ENCODE assay signal across 9 cellular contexts in the genomic region with DNA sequence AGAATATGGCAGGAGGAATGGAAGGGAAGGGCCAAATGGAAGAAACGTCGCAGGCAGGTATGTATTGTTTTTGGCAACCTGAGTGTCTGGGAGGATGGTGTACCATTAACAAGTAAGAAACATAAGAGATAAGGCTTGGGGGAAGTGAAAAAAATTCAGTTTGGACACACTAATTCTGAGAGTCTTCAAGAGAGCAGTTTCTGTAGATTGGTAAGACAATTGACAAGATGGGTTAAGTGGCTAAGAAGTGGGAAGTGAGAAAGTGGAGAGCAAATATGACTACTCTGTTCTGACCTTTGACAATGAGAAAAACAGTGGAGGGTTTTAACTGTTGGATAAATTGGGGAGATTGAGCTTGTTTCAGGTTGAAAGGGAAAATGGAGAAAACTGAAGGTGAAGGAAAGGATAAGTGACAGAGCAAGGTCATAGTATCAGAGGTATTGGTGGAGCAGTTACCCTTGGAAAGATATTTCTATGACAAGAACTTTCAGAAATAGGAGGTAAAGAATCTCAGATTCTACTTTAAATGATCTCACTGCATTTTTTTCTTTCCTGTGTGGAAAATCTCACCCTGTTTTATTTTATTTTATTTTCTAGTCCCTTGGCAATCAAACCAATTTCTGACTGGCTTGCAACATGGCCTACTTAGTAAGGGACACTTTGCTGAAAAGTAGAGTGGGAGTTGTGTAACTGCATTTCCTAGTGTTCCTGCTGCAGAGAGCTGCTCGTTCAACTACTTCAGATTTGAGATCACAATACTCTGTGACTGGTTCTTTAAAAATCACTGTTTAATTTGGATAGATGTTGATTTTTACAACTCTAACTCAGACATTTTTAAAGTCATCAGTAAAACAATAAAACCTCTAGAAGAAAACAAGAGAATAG. TPM values are rescaled to one million over a fixed set of nuclear protein-coding genes. Genes with fewer than 3 reads are reported as not detected.
DNase-seq lines count a peak whose midpoint lies in the region; ATAC-seq and TF ChIP-seq lines count a peak whose summit lies in the region.
"Had no signal": no experiment of that assay in that cellular context is flagged by ENCODE, and none has a peak within 500 bp of the region (broad histone marks: within the 10 kb centered on the region; RNA-seq: fewer than 3 reads in every experiment).

No MANE protein-coding gene starts in this region.

- ATAC-seq in GM18519 (IDR thresholded peaks at IDR 0.05; ENCODE audit: low FRiP score, unreplicated experiment) (peak; percentile 99), GM21528 (IDR thresholded peaks at IDR 0.05; ENCODE audit: low FRiP score, unreplicated experiment) (peak; percentile 93), HG03469 (IDR thresholded peaks at IDR 0.05; ENCODE audit: unreplicated experiment) (peak; percentile 100)

- H3K27ac ChIP-seq in endodermal cell (ENCODE audit: low read depth, low read length) = no peak overlapping the region

- peaks cover 9% of the 10 kb centered on the region for H3K4me1 Mint-ChIP-seq in endodermal cell

- H3K4me1 ChIP-seq in endodermal cell (ENCODE audit: control insufficient read depth, insufficient read depth, low read length) = no peaks in the 10 kb centered on the region

- no peak for TF ChIP-seq CTCF in fibroblast of pulmonary artery (IDR thresholded peaks at IDR 0.05; ENCODE audit: low read length, missing control alignments)
- TF ChIP-seq CTCF in endodermal cell (conservative IDR thresholded peaks at IDR 0.05) = no peak

- no peak overlapping the region for H3K4me3 Mint-ChIP-seq in endodermal cell

- no peaks in the 10 kb centered on the region for H3K36me3 Mint-ChIP-seq in endodermal cell (ENCODE audit: low read depth)

- peak; percentile 47 for DNase-seq in fibroblast of pulmonary artery (ENCODE audit: low read depth)
- DNase-seq in NCI-H510A (lab: John Stamatoyannopoulos, UW) = no peak
- DNase-seq in epidermal melanocyte (ENCODE audit: insufficient read length, low spot score) = no peak
- no peak for DNase-seq in NCI-H82 (lab: John Stamatoyannopoulos, UW)
- DNase-seq in endodermal cell = no peak
- DNase-seq: NCI-H226 had no signal

- H3K9me3 ChIP-seq in endodermal cell (ENCODE audit: control insufficient read depth, low read length) = no peaks in the 10 kb centered on the region

- 86 to 100% methylated on average over 2 to 3 of the region's 3 CpGs for WGBS in endodermal cell (ENCODE audit: insufficient coverage in 1 of 2, insufficient read length in 1 of 2), 2 experiments

- no peak overlapping the region for H3K27ac Mint-ChIP-seq in endodermal cell

- H3K36me3 ChIP-seq in endodermal cell (ENCODE audit: control insufficient read depth, insufficient read depth, low read length) = no peaks in the 10 kb centered on the region

- no peaks in the 10 kb centered on the region for H3K27me3 Mint-ChIP-seq in endodermal cell (ENCODE audit: insufficient read depth)

- H3K9ac ChIP-seq in endodermal cell (ENCODE audit: extremely low read depth, low read length, poor library complexity, severe bottlenecking) = no peak overlapping the region

- no peak overlapping the region for H3K4me3 ChIP-seq in fibroblast of pulmonary artery (replicated peaks; ENCODE audit: low read depth, low read length)
- H3K4me3 ChIP-seq in endodermal cell (ENCODE audit: low read length) = no peak overlapping the region

- H3K27me3 ChIP-seq in endodermal cell (ENCODE audit: control insufficient read depth, insufficient read depth, low read length, poor library complexity, severe bottlenecking) = no peaks in the 10 kb centered on the region

- no peaks in the 10 kb centered on the region for H3K9me3 Mint-ChIP-seq in endodermal cell

RNA-seq across cellular contexts. Expression of a gene that starts 23.1 kb away (rescaled TPM):
- 10 to 100 TPM; 32.0 to 37.5 TPM for total RNA-seq in endodermal cell
- 30.6 TPM for polyA plus RNA-seq in endodermal cell (2013, experiment 1 of 2)
- 29.5 TPM for polyA plus RNA-seq in endodermal cell (2013, experiment 2 of 2)

RNA-seq across cellular contexts. Expression of a gene that starts 46.1 kb away (rescaled TPM):
- 10 to 100 TPM; 71.1 to 74.3 TPM for total RNA-seq in endodermal cell
- 40.5 TPM for polyA plus RNA-seq in endodermal cell (2013, experiment 1 of 2)
- polyA plus RNA-seq in endodermal cell (2013, experiment 2 of 2) = 38.2 TPM
